ENCODE assay signal across 24 cellular contexts in the genomic region with DNA sequence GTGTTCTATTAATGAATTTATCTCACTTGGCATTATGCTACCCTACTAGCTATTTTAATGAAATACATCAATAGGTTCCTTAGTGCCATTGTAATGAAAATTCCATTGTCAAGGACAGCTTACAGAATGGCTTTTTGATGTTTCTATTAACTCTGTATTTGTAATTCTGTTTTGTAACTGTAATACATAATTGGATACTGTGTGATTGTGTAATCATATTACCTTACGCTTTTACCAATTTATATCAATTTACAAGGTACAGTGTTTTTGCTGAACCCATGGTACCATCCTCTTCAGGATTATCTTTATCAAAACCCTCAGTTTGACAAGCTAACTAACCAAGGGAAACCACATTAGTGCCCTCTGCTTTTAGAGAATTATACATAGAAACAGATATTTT.
DNase-seq lines count a peak whose midpoint lies in the region; ATAC-seq, FAIRE-seq and TF ChIP-seq lines count a peak whose summit lies in the region.
"Had no signal": no experiment of that assay in that cellular context is flagged by ENCODE, and none has a peak within 500 bp of the region (broad histone marks: within the 10 kb centered on the region; RNA-seq: fewer than 3 reads in every experiment).

No MANE protein-coding gene starts in this region.

- DNase-seq in HepG2 (ENCODE audit: low spot score) = no peak
- no peak for DNase-seq in right lobe of liver
- DNase-seq in K562 (ENCODE audit: extremely low read depth in 1 of 4, low spot score in 3 of 4) = no peak
- no peak for DNase-seq in LoVo (ENCODE audit: low spot score)
- DNase-seq in NCI-H2029 treated with DMSO at 0.1 percent for 48 hours (lab: John Stamatoyannopoulos, UW) = no peak
- DNase-seq: 8988T; ACHN; BE2C; C1 segment of cervical spinal cord; CD4-positive, alpha-beta memory T cell; CD4-positive, CD25-positive, alpha-beta regulatory T cell; CD8-positive, alpha-beta memory T cell; COR-L47; DMS 273 treated with DMSO at 0.1 percent for 48 hours; DMS153; DMS53; DMS79; DND-41; EL; GDM1 had no signal

- WGBS in HepG2 (ENCODE audit: low lambda C conversion rate) = 8% methylated on average over 1 of the region's 1 CpG
- WGBS in right lobe of liver (ENCODE audit: insufficient coverage, low coverage, low lambda C conversion rate, missing lambda C conversion rate) = 50% methylated on average over 1 of the region's 1 CpG
- 6% methylated on average over 1 of the region's 1 CpG for WGBS in K562 (ENCODE audit: insufficient coverage, low coverage, missing lambda C conversion rate)

- no peak overlapping the region for H2AFZ ChIP-seq in HepG2 (ENCODE audit: low read length)
- no peak overlapping the region for H2AFZ ChIP-seq in K562 (ENCODE audit: low read depth, low read length)

- H3K4me2 ChIP-seq in HepG2 (ENCODE audit: low read depth, low read length) = no peak overlapping the region
- H3K4me2 ChIP-seq in K562 (ENCODE audit: insufficient read depth, low read length) = no peak overlapping the region
- H3K4me2 ChIP-seq: BLaER1 had no signal

- no peaks in the 10 kb centered on the region for H3K36me3 ChIP-seq in HepG2 (replicated peaks in 1 of 2; ENCODE audit: control insufficient read depth in 1 of 2, insufficient read depth in 2 of 2, low read length in 2 of 2)
- no peaks in the 10 kb centered on the region for H3K36me3 ChIP-seq in right lobe of liver
- H3K36me3 ChIP-seq in K562 (ENCODE audit: control insufficient read depth, insufficient read depth, low read length) = no peaks in the 10 kb centered on the region
- H3K36me3 ChIP-seq: BE2C, BLaER1 had no signal

- no peak for TF ChIP-seq EP300 in HepG2 (IDR thresholded peaks at IDR 0.05; ENCODE audit: low read depth in 2 of 2, low read length in 2 of 2)
- no peak for TF ChIP-seq EP300 in HepG2 (CRISPR knock-in tag; IDR thresholded peaks at IDR 0.05; ENCODE audit: borderline replicate concordance)
- no peak for TF ChIP-seq EP300 in K562 (IDR thresholded peaks at IDR 0.05; ENCODE audit: low read length)

- H3K9me1 ChIP-seq in K562 (ENCODE audit: control insufficient read depth, insufficient read depth, low read length) = no peaks in the 10 kb centered on the region

- FAIRE-seq in HepG2 (lab: Jason Lieb, UNC) (no peak), K562 (lab: Jason Lieb, UNC) (no peak)
- FAIRE-seq: GM12878, GM12892, GM18507 had no signal

- H3K4me3 ChIP-seq in HepG2 (replicated peaks in 1 of 3; ENCODE audit: insufficient read depth in 1 of 3, low read depth in 2 of 3, low read length in 3 of 3) (no peak overlapping the region), right lobe of liver (no peak overlapping the region), K562 (no peak overlapping the region)
- H3K4me3 ChIP-seq: BLaER1, GM12878 had no signal

- TF ChIP-seq RAD21 in HepG2 (CRISPR knock-in tag; IDR thresholded peaks at IDR 0.05) (no peak), K562 (CRISPR knock-in tag; conservative IDR thresholded peaks at IDR 0.05 in 1 of 2, IDR thresholded peaks at IDR 0.05 in 1 of 2) (no peak)

- ATAC-seq in HepG2 (no peak), right lobe of liver (no peak), K562 (no peak)
- ATAC-seq: GM12878 had no signal

- TF ChIP-seq CTCF in HepG2 (CRISPR knock-in tag; IDR thresholded peaks at IDR 0.05) (no peak), right lobe of liver (IDR thresholded peaks at IDR 0.05) (no peak), K562 (IDR thresholded peaks at IDR 0.05 in 2 of 3, conservative IDR thresholded peaks at IDR 0.05 in 1 of 3; ENCODE audit: insufficient read depth in 2 of 3, low read depth in 1 of 3, low read length in 3 of 3) (no peak)

- H3K9ac ChIP-seq in HepG2 (ENCODE audit: insufficient read depth, low read depth, low read length) (no peak overlapping the region), K562 (ENCODE audit: insufficient read depth in 1 of 2, low read depth in 2 of 2, low read length in 2 of 2) (no peak overlapping the region)
- H3K9ac ChIP-seq: BLaER1 had no signal

- TF ChIP-seq POLR2A in HepG2 (IDR thresholded peaks at IDR 0.05; ENCODE audit: insufficient read depth in 1 of 2, low read depth in 2 of 2, low read length in 2 of 2) = no peak
- no peak for TF ChIP-seq POLR2A in right lobe of liver (IDR thresholded peaks at IDR 0.05)
- no peak for TF ChIP-seq POLR2A in K562 (conservative IDR thresholded peaks at IDR 0.05)

- no peaks in the 10 kb centered on the region for H3K9me3 ChIP-seq in HepG2 (ENCODE audit: low read length)
- H3K9me3 ChIP-seq in right lobe of liver = no peaks in the 10 kb centered on the region
- no peaks in the 10 kb centered on the region for H3K9me3 ChIP-seq in K562 (replicated peaks; ENCODE audit: control insufficient read depth, insufficient read depth, low read depth, low read length)
- H3K9me3 ChIP-seq: BE2C, BLaER1 had no signal

- H3K79me2 ChIP-seq in HepG2 (ENCODE audit: insufficient read depth, low read length) (no peaks in the 10 kb centered on the region), K562 (ENCODE audit: control insufficient read depth, insufficient read depth, low read length) (no peaks in the 10 kb centered on the region)

- BruUV-seq in HepG2 (replicated peaks; lab: Mats Ljungman, UMichigan) (no TSS peak), K562 (replicated peaks; lab: Mats Ljungman, UMichigan) (no TSS peak)

- POLR2A ChIA-PET in HepG2 (lab: Yijun Ruan, JAX) = no interaction called here
- POLR2A ChIA-PET in K562 (lab: Yijun Ruan, JAX) = no interaction called here

- H3K27me3 ChIP-seq in HepG2 (ENCODE audit: control insufficient read depth in 1 of 2, insufficient read depth in 2 of 2, low read length in 2 of 2) (no peaks in the 10 kb centered on the region), right lobe of liver (no peaks in the 10 kb centered on the region), K562 (ENCODE audit: control insufficient read depth in 2 of 2, insufficient read depth in 2 of 2, low read length in 2 of 2) (no peaks in the 10 kb centered on the region)
- H3K27me3 ChIP-seq: BE2C, BLaER1 had no signal

- H3K4me1 ChIP-seq in HepG2 (ENCODE audit: insufficient read depth, low read length) (no peaks in the 10 kb centered on the region), right lobe of liver (no peaks in the 10 kb centered on the region), K562 (replicated peaks in 1 of 2; ENCODE audit: control insufficient read depth in 2 of 2, insufficient read depth in 2 of 2, low read length in 2 of 2) (no peaks in the 10 kb centered on the region)
- H3K4me1 ChIP-seq: BE2C, BLaER1 had no signal

- CTCF ChIA-PET in HepG2 (lab: Yijun Ruan, JAX; ENCODE audit: low intra/inter-chr PET ratio, low total read pairs) = no interaction called here
- CTCF ChIA-PET in K562 (lab: Yijun Ruan, JAX; ENCODE audit: low intra/inter-chr PET ratio) = no interaction called here

- intact Hi-C loops in HepG2 (cut with micrococcal nuclease; ENCODE audit: unreplicated experiment) (no loop called here), right lobe of liver (cut with DNase I) (no loop called here), K562 (cut with micrococcal nuclease) (no loop called here)

- H4K20me1 ChIP-seq in HepG2 (ENCODE audit: insufficient read depth, low read length) (no peaks in the 10 kb centered on the region), K562 (replicated peaks; ENCODE audit: control insufficient read depth, insufficient read depth, low read length) (no peaks in the 10 kb centered on the region)
- H4K20me1 ChIP-seq: BLaER1 had no signal

- H3K27ac ChIP-seq in HepG2 (ENCODE audit: extremely low read length, insufficient read depth, low read length) = no peak overlapping the region
- no peak overlapping the region for H3K27ac ChIP-seq in right lobe of liver
- H3K27ac ChIP-seq in K562 (ENCODE audit: extremely low read depth, low read depth, low read length) = no peak overlapping the region
- H3K27ac ChIP-seq: BLaER1 had no signal

- in situ Hi-C loops in HepG2 (cut with HindIII; ENCODE audit: extremely low pct_ligation_motif_present, low pct_unique_long_range_greater_than_20kb) (no loop called here), K562 (cut with MboI) (no loop called here)

TF ChIP-seq in HepG2, 621 proteins besides CTCF, POLR2A, EP300 and RAD21:
- TF ChIP-seq TBX3 (IDR thresholded peaks at IDR 0.05; ENCODE audit: borderline replicate concordance) (no peak), CEBPB (IDR thresholded peaks at IDR 0.05; ENCODE audit: borderline replicate concordance, low read depth, low read length) (peak; percentile 55)

TF ChIP-seq in K562, 482 proteins besides CTCF, POLR2A, EP300 and RAD21:
- TF ChIP-seq ETV5 (CRISPR knock-in tag; IDR thresholded peaks at IDR 0.05; ENCODE audit: low read depth) (no peak), CEBPB (tag; IDR thresholded peaks at IDR 0.05) (peak; percentile 50)
